ENCODE assay signal across 18 cellular contexts in genomic region chr12:15733136-15733535, GRCh38. TPM values are rescaled to one million over a fixed set of nuclear protein-coding genes. Genes with fewer than 3 reads are reported as not detected.
DNase-seq lines count a peak whose midpoint lies in the region; ATAC-seq and TF ChIP-seq lines count a peak whose summit lies in the region.
"Had no signal": no experiment of that assay in that cellular context is flagged by ENCODE, and none has a peak within 500 bp of the region (broad histone marks: within the 10 kb centered on the region; RNA-seq: fewer than 3 reads in every experiment).

No MANE protein-coding gene starts in this region.

- H3K4me1 ChIP-seq in IMR-90 (ENCODE audit: control insufficient read depth, insufficient read depth, low read length) (peaks cover 3% of the 10 kb centered on the region; the same call in 1 of the 2 replicates), body of pancreas (no peaks in the 10 kb centered on the region)

- TF ChIP-seq RAD21 in IMR-90 (IDR thresholded peaks at IDR 0.05; ENCODE audit: low read length): no peak

- POLR2A ChIA-PET in IMR-90 (lab: Charles Lee; ENCODE audit: unreplicated experiment): no interaction called here

- H3K27me3 Mint-ChIP-seq in HFFc6 (ENCODE audit: insufficient read depth): peaks cover 3% of the 10 kb centered on the region; the same call in 1 of the 2 replicates

- H3K14ac ChIP-seq in IMR-90 (replicated peaks; ENCODE audit: low read depth, low read length): peak overlapping the region; percentile 68; the same call in 1 of the 2 replicates

- H3K4me3 Mint-ChIP-seq in HFFc6: no peak overlapping the region
- H3K4me3 Mint-ChIP-seq: activated B cell treated with CpG ODN at 0.5 μM for 24 hours; activated naive CD8-positive, alpha-beta T cell treated with anti-CD3 and anti-CD28 coated beads for 36 hours; central memory CD8-positive, alpha-beta T cell had no signal

- no peak overlapping the region for H2AFZ ChIP-seq in IMR-90 (replicated peaks; ENCODE audit: low read length, poor library complexity)

- no peak for TF ChIP-seq POLR2A in IMR-90 (IDR thresholded peaks at IDR 0.05; ENCODE audit: low read depth, low read length)
- TF ChIP-seq POLR2A in body of pancreas (IDR thresholded peaks at IDR 0.05): no peak

- no peak for TF ChIP-seq CTCF in HFFc6 (IDR thresholded peaks at IDR 0.05)
- no peak for TF ChIP-seq CTCF in IMR-90 (conservative IDR thresholded peaks at IDR 0.05; ENCODE audit: low read depth, low read length)
- no peak for TF ChIP-seq CTCF in body of pancreas (IDR thresholded peaks at IDR 0.05)
- TF ChIP-seq CTCF in coronary artery (IDR thresholded peaks at IDR 0.05): no peak

- WGBS in IMR-90 (ENCODE audit: extremely low coverage in 2 of 2, insufficient read length in 1 of 2), 2 experiments: no CpG with 5 or more reads among the region's 3 CpGs
- 67 to 79% methylated on average over 3 of the region's 3 CpGs for WGBS in body of pancreas, 2 donors

- ATAC-seq in GM18873 (IDR thresholded peaks at IDR 0.05; ENCODE audit: low FRiP score, unreplicated experiment) (peak; percentile 28), IMR-90 (ENCODE audit: low read depth) (no peak), sciatic nerve (peak; percentile 27), body of pancreas (no peak)

- peaks cover 48% of the 10 kb centered on the region for H3K4me1 Mint-ChIP-seq in HFFc6 (ENCODE audit: low read depth)
- H3K4me1 Mint-ChIP-seq: activated B cell treated with CpG ODN at 0.5 μM for 24 hours; activated naive CD8-positive, alpha-beta T cell treated with anti-CD3 and anti-CD28 coated beads for 36 hours; central memory CD8-positive, alpha-beta T cell had no signal

- H3K4me2 ChIP-seq in IMR-90 (ENCODE audit: low read depth, low read length): no peak overlapping the region

- no peak for DNase-seq in HFFc6
- DNase-seq in IMR-90: no peak
- no peak for DNase-seq in sciatic nerve (ENCODE audit: low spot score)
- DNase-seq in activated T-cell treated with anti-CD3 and anti-CD28 coated beads, Interleukin-2, amount 50 U/mL, for 48 hours: no peak
- no peak for DNase-seq in NCI-H2196 treated with DMSO at 0.1 percent for 48 hours (lab: John Stamatoyannopoulos, UW; ENCODE audit: unreplicated experiment)
- no peak for DNase-seq in body of pancreas
- no peak for DNase-seq in coronary artery (ENCODE audit: low spot score)
- DNase-seq: activated B cell treated with CpG ODN at 0.5 μM for 24 hours; activated CD8-positive, alpha-beta memory T cell treated with anti-CD3 and anti-CD28 coated beads, Interleukin-2, amount 50 U/mL, for 4 hours; activated naive CD8-positive, alpha-beta T cell treated with anti-CD3 and anti-CD28 coated beads for 36 hours; DMS53; Kasumi-1; NCI-H1436 treated with DMSO at 0.1 percent for 48 hours; NCI-H510A treated with DMSO at 0.1 percent for 48 hours; Peyer's patch; posterior cingulate gyrus had no signal

- H3K56ac ChIP-seq in IMR-90 (ENCODE audit: extremely low read depth, insufficient read depth, low read length): no peak overlapping the region

- H2AK5ac ChIP-seq in IMR-90 (ENCODE audit: low read depth, low read length): no peak overlapping the region

- CTCF ChIA-PET in IMR-90 (lab: Yijun Ruan, JAX): no interaction called here

- no peaks in the 10 kb centered on the region for H4K20me1 ChIP-seq in IMR-90 (ENCODE audit: insufficient read depth, low read length)

- H3K4ac ChIP-seq in IMR-90 (ENCODE audit: low read depth, low read length): no peak overlapping the region

- no peaks in the 10 kb centered on the region for H3K36me3 ChIP-seq in IMR-90 (ENCODE audit: control insufficient read depth, insufficient read depth, low read length)
- no peaks in the 10 kb centered on the region for H3K36me3 ChIP-seq in body of pancreas (replicated peaks in 1 of 2; ENCODE audit: insufficient read depth in 1 of 2, low read depth in 2 of 2)
- H3K36me3 ChIP-seq: Peyer's patch had no signal

- H2AK9ac ChIP-seq in IMR-90 (replicated peaks; ENCODE audit: low read depth, low read length, poor library complexity): no peak overlapping the region

- H3K79me1 ChIP-seq in IMR-90 (ENCODE audit: low read depth in 1 of 2, low read length in 2 of 2): peaks cover 14 to 33% of the 10 kb centered on the region in 2 experiments

- no peak overlapping the region for H4K91ac ChIP-seq in IMR-90 (ENCODE audit: insufficient read depth, low read depth, low read length)

- peaks cover 50% of the 10 kb centered on the region for H3K36me3 Mint-ChIP-seq in HFFc6 (ENCODE audit: low read depth)
- H3K36me3 Mint-ChIP-seq: activated naive CD8-positive, alpha-beta T cell treated with anti-CD3 and anti-CD28 coated beads for 36 hours had no signal

- no peak overlapping the region for H2BK120ac ChIP-seq in IMR-90 (ENCODE audit: low read depth, low read length)

- H4K8ac ChIP-seq in IMR-90 (ENCODE audit: low read depth in 2 of 2, low read length in 2 of 2): no peak overlapping the region

- intact Hi-C loops in IMR-90 (cut with micrococcal nuclease) (no loop called here), sciatic nerve (cut with DNase I) (no loop called here), body of pancreas (cut with DNase I) (no loop called here)

- no peak overlapping the region for H3K9ac ChIP-seq in IMR-90 (ENCODE audit: low read depth, low read length)

- in situ Hi-C loops in IMR-90 (cut with MboI; ENCODE audit: low sequenced_read_pairs): no loop called here

- H3K9me3 Mint-ChIP-seq in HFFc6: peaks cover 16% of the 10 kb centered on the region
- H3K9me3 Mint-ChIP-seq: activated B cell treated with CpG ODN at 0.5 μM for 24 hours; activated naive CD8-positive, alpha-beta T cell treated with anti-CD3 and anti-CD28 coated beads for 36 hours; central memory CD8-positive, alpha-beta T cell had no signal

- H3K27ac ChIP-seq in IMR-90 (ENCODE audit: insufficient read depth, low read length) (no peak overlapping the region), body of pancreas (peak overlapping the region in 1 of 4 donors; percentile 39), coronary artery (no peak overlapping the region)

- H4K5ac ChIP-seq in IMR-90 (ENCODE audit: low read depth, low read length): no peak overlapping the region

- H2BK20ac ChIP-seq in IMR-90 (ENCODE audit: low read depth, low read length): no peak overlapping the region

- BruUV-seq in IMR-90 (replicated peaks; lab: Mats Ljungman, UMichigan): no TSS peak

- no peaks in the 10 kb centered on the region for H3K9me3 ChIP-seq in IMR-90 (ENCODE audit: control insufficient read depth, insufficient read depth, low read length)
- no peaks in the 10 kb centered on the region for H3K9me3 ChIP-seq in body of pancreas
- H3K9me3 ChIP-seq: Peyer's patch had no signal

- H3K18ac ChIP-seq in IMR-90 (ENCODE audit: low read depth, low read length): no peak overlapping the region

- no peak overlapping the region for H2BK15ac ChIP-seq in IMR-90 (ENCODE audit: low read depth, low read length)

- H3K4me3 ChIP-seq in IMR-90 (ENCODE audit: insufficient read depth, low read depth, low read length): no peak overlapping the region
- no peak overlapping the region for H3K4me3 ChIP-seq in body of pancreas
- no peak overlapping the region for H3K4me3 ChIP-seq in coronary artery
- H3K4me3 ChIP-seq: Peyer's patch had no signal

- H3K9me1 ChIP-seq in IMR-90 (ENCODE audit: insufficient read depth, low read length): no peaks in the 10 kb centered on the region

- H3K27me3 ChIP-seq in IMR-90 (ENCODE audit: control insufficient read depth, insufficient read depth, low read length): no peaks in the 10 kb centered on the region
- no peaks in the 10 kb centered on the region for H3K27me3 ChIP-seq in body of pancreas
- H3K27me3 ChIP-seq: Peyer's patch had no signal

- dilution Hi-C loops in IMR-90 (cut with HindIII; ENCODE audit: low sequenced_read_pairs, unreplicated experiment): no loop called here

- no peak overlapping the region for H2BK5ac ChIP-seq in IMR-90 (ENCODE audit: low read depth, low read length, poor library complexity, severe bottlenecking)

- H3K27ac Mint-ChIP-seq in HFFc6: peak overlapping the region; percentile 52
- H3K27ac Mint-ChIP-seq: activated B cell treated with CpG ODN at 0.5 μM for 24 hours; activated naive CD8-positive, alpha-beta T cell treated with anti-CD3 and anti-CD28 coated beads for 36 hours had no signal

- no peak overlapping the region for H3K23ac ChIP-seq in IMR-90 (ENCODE audit: low read depth, low read length)

TF ChIP-seq in IMR-90, 13 proteins besides CTCF, POLR2A, EP300 and RAD21:
- TF ChIP-seq BHLHE40 (IDR thresholded peaks at IDR 0.05; ENCODE audit: low read depth, low read length) (no peak), MXI1 (IDR thresholded peaks at IDR 0.05; ENCODE audit: borderline replicate concordance, low read depth, low read length) (no peak), CHD1 (IDR thresholded peaks at IDR 0.05; ENCODE audit: low read depth, low read length) (no peak), CEBPB (IDR thresholded peaks at IDR 0.05; ENCODE audit: low read depth, low read length) (no peak), RFX5 (IDR thresholded peaks at IDR 0.05; ENCODE audit: low read depth, low read length) (no peak)

RNA-seq across cellular contexts. Expression of gene EPS8, which starts 56.1 kb away (rescaled TPM):
- total RNA-seq in HFFc6 (2021; fragmentation: NEBNext Ultra II Directional; extraction: Animal tissue kit (Norgen Biotek cat#: 25700)): 10 to 100 TPM; 46.1 to 50.7 (median 46.6) TPM
- total RNA-seq in IMR-90 (2012; rRNA removed) (102 and 104 TPM in 2 replicates), sciatic nerve (117 TPM), body of pancreas (10 to 100 TPM; 31.6 to 41.2 TPM)
- polyA plus RNA-seq in IMR-90 (2012; rRNA removed): 45.0 and 45.1 TPM in 2 replicates
- 14.0 and 14.1 TPM in 2 replicates for polyA plus RNA-seq in IMR-90 (2012; cell fraction: cytosol; rRNA removed)
- polyA plus RNA-seq in IMR-90 (2012; cell fraction: nucleus; rRNA removed; ENCODE audit: low replicate concordance): 26.2 and 55.5 TPM in 2 replicates

Comparison
In these comparisons a context has a peak if more than half of its experiments do, and no peak if none do; other contexts are left out.
1. ATAC-seq: peak in GM18873 (single experiment) and sciatic nerve (single experiment); none in IMR-90 (single experiment) and body of pancreas (single experiment).